1 cellular context compared by ENCODE assay signal in the genomic region with DNA sequence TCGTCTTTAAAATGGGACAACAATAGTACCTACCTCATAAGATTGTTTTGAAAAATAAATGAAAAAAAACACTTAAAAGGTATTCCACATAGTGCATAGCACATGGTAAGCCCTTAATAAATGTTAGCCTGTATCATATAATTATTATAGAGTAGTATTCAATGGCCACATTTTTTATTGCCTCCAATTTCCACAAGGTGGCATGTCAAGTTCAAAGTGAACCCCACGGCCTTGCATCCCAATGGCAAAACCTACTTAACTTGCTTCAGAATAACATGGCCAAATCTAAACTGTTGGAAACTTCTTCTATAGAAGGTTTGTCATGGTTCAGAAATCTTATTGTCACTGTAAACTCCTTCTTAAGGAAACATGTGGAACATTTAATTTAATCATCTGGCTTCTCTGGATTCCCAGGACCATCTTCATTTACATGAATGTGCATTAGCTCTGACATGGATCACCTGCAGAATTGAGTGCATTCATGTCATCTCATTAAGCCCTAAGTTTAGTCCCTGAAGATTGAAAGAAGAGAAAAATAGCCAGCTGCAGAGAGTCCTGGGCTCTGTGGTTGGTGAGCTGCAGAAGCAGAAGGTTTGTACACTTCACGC.
TF ChIP-seq lines count a peak whose summit lies in the region.

No MANE protein-coding gene starts in this region.

TF ChIP-seq in GM23338, 12 proteins besides CTCF, POLR2A, EP300 and RAD21 (continued from another document):
- TF ChIP-seq, protein P1, sequence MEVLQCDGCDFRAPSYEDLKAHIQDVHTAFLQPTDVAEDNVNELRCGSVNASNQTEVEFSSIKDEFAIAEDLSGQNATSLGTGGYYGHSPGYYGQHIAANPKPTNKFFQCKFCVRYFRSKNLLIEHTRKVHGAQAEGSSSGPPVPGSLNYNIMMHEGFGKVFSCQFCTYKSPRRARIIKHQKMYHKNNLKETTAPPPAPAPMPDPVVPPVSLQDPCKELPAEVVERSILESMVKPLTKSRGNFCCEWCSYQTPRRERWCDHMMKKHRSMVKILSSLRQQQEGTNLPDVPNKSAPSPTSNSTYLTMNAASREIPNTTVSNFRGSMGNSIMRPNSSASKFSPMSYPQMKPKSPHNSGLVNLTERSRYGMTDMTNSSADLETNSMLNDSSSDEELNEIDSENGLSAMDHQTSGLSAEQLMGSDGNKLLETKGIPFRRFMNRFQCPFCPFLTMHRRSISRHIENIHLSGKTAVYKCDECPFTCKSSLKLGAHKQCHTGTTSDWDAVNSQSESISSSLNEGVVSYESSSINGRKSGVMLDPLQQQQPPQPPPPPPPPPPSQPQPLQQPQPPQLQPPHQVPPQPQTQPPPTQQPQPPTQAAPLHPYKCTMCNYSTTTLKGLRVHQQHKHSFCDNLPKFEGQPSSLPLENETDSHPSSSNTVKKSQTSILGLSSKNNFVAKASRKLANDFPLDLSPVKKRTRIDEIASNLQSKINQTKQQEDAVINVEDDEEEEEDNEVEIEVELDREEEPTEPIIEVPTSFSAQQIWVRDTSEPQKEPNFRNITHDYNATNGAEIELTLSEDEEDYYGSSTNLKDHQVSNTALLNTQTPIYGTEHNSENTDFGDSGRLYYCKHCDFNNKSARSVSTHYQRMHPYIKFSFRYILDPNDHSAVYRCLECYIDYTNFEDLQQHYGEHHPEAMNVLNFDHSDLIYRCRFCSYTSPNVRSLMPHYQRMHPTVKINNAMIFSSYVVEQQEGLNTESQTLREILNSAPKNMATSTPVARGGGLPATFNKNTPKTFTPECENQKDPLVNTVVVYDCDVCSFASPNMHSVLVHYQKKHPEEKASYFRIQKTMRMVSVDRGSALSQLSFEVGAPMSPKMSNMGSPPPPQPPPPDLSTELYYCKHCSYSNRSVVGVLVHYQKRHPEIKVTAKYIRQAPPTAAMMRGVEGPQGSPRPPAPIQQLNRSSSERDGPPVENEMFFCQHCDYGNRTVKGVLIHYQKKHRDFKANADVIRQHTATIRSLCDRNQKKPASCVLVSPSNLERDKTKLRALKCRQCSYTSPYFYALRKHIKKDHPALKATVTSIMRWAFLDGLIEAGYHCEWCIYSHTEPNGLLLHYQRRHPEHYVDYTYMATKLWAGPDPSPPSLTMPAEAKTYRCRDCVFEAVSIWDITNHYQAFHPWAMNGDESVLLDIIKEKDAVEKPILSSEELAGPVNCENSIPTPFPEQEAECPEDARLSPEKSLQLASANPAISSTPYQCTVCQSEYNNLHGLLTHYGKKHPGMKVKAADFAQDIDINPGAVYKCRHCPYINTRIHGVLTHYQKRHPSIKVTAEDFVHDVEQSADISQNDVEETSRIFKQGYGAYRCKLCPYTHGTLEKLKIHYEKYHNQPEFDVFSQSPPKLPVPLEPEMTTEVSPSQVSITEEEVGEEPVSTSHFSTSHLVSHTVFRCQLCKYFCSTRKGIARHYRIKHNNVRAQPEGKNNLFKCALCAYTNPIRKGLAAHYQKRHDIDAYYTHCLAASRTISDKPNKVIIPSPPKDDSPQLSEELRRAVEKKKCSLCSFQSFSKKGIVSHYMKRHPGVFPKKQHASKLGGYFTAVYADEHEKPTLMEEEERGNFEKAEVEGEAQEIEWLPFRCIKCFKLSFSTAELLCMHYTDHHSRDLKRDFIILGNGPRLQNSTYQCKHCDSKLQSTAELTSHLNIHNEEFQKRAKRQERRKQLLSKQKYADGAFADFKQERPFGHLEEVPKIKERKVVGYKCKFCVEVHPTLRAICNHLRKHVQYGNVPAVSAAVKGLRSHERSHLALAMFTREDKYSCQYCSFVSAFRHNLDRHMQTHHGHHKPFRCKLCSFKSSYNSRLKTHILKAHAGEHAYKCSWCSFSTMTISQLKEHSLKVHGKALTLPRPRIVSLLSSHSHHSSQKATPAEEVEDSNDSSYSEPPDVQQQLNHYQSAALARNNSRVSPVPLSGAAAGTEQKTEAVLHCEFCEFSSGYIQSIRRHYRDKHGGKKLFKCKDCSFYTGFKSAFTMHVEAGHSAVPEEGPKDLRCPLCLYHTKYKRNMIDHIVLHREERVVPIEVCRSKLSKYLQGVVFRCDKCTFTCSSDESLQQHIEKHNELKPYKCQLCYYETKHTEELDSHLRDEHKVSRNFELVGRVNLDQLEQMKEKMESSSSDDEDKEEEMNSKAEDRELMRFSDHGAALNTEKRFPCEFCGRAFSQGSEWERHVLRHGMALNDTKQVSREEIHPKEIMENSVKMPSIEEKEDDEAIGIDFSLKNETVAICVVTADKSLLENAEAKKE (CRISPR knock-in tag; IDR thresholded peaks at IDR 0.05): no peak
- TF ChIP-seq, protein P2, sequence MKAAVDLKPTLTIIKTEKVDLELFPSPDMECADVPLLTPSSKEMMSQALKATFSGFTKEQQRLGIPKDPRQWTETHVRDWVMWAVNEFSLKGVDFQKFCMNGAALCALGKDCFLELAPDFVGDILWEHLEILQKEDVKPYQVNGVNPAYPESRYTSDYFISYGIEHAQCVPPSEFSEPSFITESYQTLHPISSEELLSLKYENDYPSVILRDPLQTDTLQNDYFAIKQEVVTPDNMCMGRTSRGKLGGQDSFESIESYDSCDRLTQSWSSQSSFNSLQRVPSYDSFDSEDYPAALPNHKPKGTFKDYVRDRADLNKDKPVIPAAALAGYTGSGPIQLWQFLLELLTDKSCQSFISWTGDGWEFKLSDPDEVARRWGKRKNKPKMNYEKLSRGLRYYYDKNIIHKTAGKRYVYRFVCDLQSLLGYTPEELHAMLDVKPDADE (IDR thresholded peaks at IDR 0.05): no peak
- TF ChIP-seq EZH2 (IDR thresholded peaks at IDR 0.05; ENCODE audit: low read depth, unreplicated experiment): no peak
- no peak for TF ChIP-seq CREB1 (CRISPR knock-in tag; IDR thresholded peaks at IDR 0.05; ENCODE audit: low read depth)
- TF ChIP-seq ZNF331 (CRISPR knock-in tag; IDR thresholded peaks at IDR 0.05; ENCODE audit: low read depth): no peak
- no peak for TF ChIP-seq STAT1 (IDR thresholded peaks at IDR 0.05; ENCODE audit: unreplicated experiment)
